11 cellular contexts compared by ENCODE assay signal in genomic region chr5:23506329-23507236, GRCh38. TPM values are rescaled to one million over a fixed set of nuclear protein-coding genes. Genes with fewer than 3 reads are reported as not detected.
A peak's percentile ranks its signal among the peaks of the same experiment; 100 is the strongest.
DNase-seq lines count a peak whose midpoint lies in the region; ATAC-seq, FAIRE-seq and TF ChIP-seq lines count a peak whose summit lies in the region.
"Had no signal": no experiment of that assay in that cellular context is flagged by ENCODE, and none has a peak within 500 bp of the region (broad histone marks: within the 10 kb centered on the region; RNA-seq: fewer than 3 reads in every experiment).

No MANE protein-coding gene starts in this region.

- H3K27me3 Mint-ChIP-seq in CD8-positive, alpha-beta T cell (ENCODE audit: low read depth): no peaks in the 10 kb centered on the region
- no peaks in the 10 kb centered on the region for H3K27me3 Mint-ChIP-seq in activated B cell treated with CpG ODN at 0.5 μM for 24 hours
- no peaks in the 10 kb centered on the region for H3K27me3 Mint-ChIP-seq in CD8-positive, alpha-beta memory T cell

- no peaks in the 10 kb centered on the region for H3K4me1 ChIP-seq in CD8-positive, alpha-beta T cell (ENCODE audit: insufficient read depth, low read length)
- peaks cover 13% of the 10 kb centered on the region; the same call in 1 of the 2 replicates for H3K4me1 ChIP-seq in HepG2 (ENCODE audit: insufficient read depth, low read length)
- no peaks in the 10 kb centered on the region for H3K4me1 ChIP-seq in CD8-positive, alpha-beta memory T cell (ENCODE audit: insufficient read depth, low read length)
- H3K4me1 ChIP-seq: stomach had no signal

- CTCF ChIA-PET in CD8-positive, alpha-beta T cell (lab: Charles Lee): no interaction called here
- CTCF ChIA-PET in activated B cell treated with CpG ODN at 0.5 μM for 24 hours (lab: Charles Lee): no interaction called here
- CTCF ChIA-PET in HepG2 (lab: Yijun Ruan, JAX; ENCODE audit: low intra/inter-chr PET ratio, low total read pairs): no interaction called here
- CTCF ChIA-PET in CD8-positive, alpha-beta memory T cell (lab: Charles Lee): no interaction called here

- no peak for TF ChIP-seq EP300 in HepG2 (IDR thresholded peaks at IDR 0.05; ENCODE audit: low read depth in 2 of 2, low read length in 2 of 2)
- TF ChIP-seq EP300 in HepG2 (CRISPR knock-in tag; IDR thresholded peaks at IDR 0.05; ENCODE audit: borderline replicate concordance): no peak

- no peak overlapping the region for H3K4me3 Mint-ChIP-seq in CD8-positive, alpha-beta T cell
- H3K4me3 Mint-ChIP-seq in activated B cell treated with CpG ODN at 0.5 μM for 24 hours: no peak overlapping the region
- H3K4me3 Mint-ChIP-seq in CD8-positive, alpha-beta memory T cell: peak overlapping the region in 1 of 7 donors; percentile 43

- in situ Hi-C loops in HepG2 (cut with HindIII; ENCODE audit: extremely low pct_ligation_motif_present, low pct_unique_long_range_greater_than_20kb): no loop called here

- H3K9ac ChIP-seq in HepG2 (ENCODE audit: insufficient read depth, low read depth, low read length): peak overlapping the region; percentile 26

- H3K4me1 Mint-ChIP-seq in CD8-positive, alpha-beta T cell (ENCODE audit: low read depth): no peaks in the 10 kb centered on the region
- no peaks in the 10 kb centered on the region for H3K4me1 Mint-ChIP-seq in activated B cell treated with CpG ODN at 0.5 μM for 24 hours
- no peaks in the 10 kb centered on the region for H3K4me1 Mint-ChIP-seq in CD8-positive, alpha-beta memory T cell

- no peak for DNase-seq in CD8-positive, alpha-beta T cell
- peak; percentile 69 for DNase-seq in NCI-H1105 (lab: John Stamatoyannopoulos, UW)
- no peak for DNase-seq in activated B cell treated with CpG ODN at 0.5 μM for 24 hours
- peak; percentile 56 for DNase-seq in HepG2 (ENCODE audit: low spot score)
- no peak for DNase-seq in CD8-positive, alpha-beta memory T cell
- DNase-seq: stomach had no signal

- BruUV-seq in HepG2 (replicated peaks; lab: Mats Ljungman, UMichigan): no TSS peak

- H3K9me3 Mint-ChIP-seq in CD8-positive, alpha-beta T cell: peaks cover 23% of the 10 kb centered on the region
- peaks cover 10% of the 10 kb centered on the region for H3K9me3 Mint-ChIP-seq in activated B cell treated with CpG ODN at 0.5 μM for 24 hours
- H3K9me3 Mint-ChIP-seq in CD8-positive, alpha-beta memory T cell: peaks cover 9 to 32% (median 18%) of the 10 kb centered on the region in 5 donors

- no peaks in the 10 kb centered on the region for H4K20me1 ChIP-seq in HepG2 (ENCODE audit: insufficient read depth, low read length)

- peak; percentile 79 for FAIRE-seq in HepG2 (lab: Jason Lieb, UNC)
- FAIRE-seq: islet of Langerhans had no signal

- no peak overlapping the region for H3K4me3 ChIP-seq in CD8-positive, alpha-beta T cell (ENCODE audit: low read depth, low read length)
- peak overlapping the region in 2 of 3 experiments; percentile 43 to 56; a peak in 5 of 6 replicates for H3K4me3 ChIP-seq in HepG2 (replicated peaks in 1 of 3; ENCODE audit: insufficient read depth in 1 of 3, low read depth in 2 of 3, low read length in 3 of 3)
- H3K4me3 ChIP-seq in CD8-positive, alpha-beta memory T cell (ENCODE audit: low read length): no peak overlapping the region

- TF ChIP-seq POLR2A in HepG2 (IDR thresholded peaks at IDR 0.05; ENCODE audit: insufficient read depth in 1 of 2, low read depth in 2 of 2, low read length in 2 of 2): no peak

- H3K79me2 ChIP-seq in HepG2 (ENCODE audit: insufficient read depth, low read length): no peaks in the 10 kb centered on the region

- ATAC-seq in CD8-positive, alpha-beta T cell: peak; percentile 52
- ATAC-seq in activated B cell treated with CpG ODN at 0.5 μM for 24 hours (ENCODE audit: low read depth) (peak; percentile 14), HepG2 (peak; percentile 88), HG02642 (IDR thresholded peaks at IDR 0.05; ENCODE audit: poor library complexity, unreplicated experiment) (no peak), GM21723 (IDR thresholded peaks at IDR 0.05; ENCODE audit: unreplicated experiment) (no peak), HG03439 (IDR thresholded peaks at IDR 0.05; ENCODE audit: unreplicated experiment) (no peak)

- TF ChIP-seq CTCF in CD8-positive, alpha-beta T cell (IDR thresholded peaks at IDR 0.05): no peak
- TF ChIP-seq CTCF in activated B cell treated with CpG ODN at 0.5 μM for 24 hours (IDR thresholded peaks at IDR 0.05) (no peak), HepG2 (CRISPR knock-in tag; IDR thresholded peaks at IDR 0.05) (peak; percentile 52)

- TF ChIP-seq RAD21 in HepG2 (CRISPR knock-in tag; IDR thresholded peaks at IDR 0.05): no peak

- H3K27ac Mint-ChIP-seq in CD8-positive, alpha-beta T cell: no peak overlapping the region
- no peak overlapping the region for H3K27ac Mint-ChIP-seq in activated B cell treated with CpG ODN at 0.5 μM for 24 hours
- H3K27ac Mint-ChIP-seq in CD8-positive, alpha-beta memory T cell: no peak overlapping the region

- H3K9me3 ChIP-seq in CD8-positive, alpha-beta T cell (ENCODE audit: low read length): no peaks in the 10 kb centered on the region
- H3K9me3 ChIP-seq in HepG2 (ENCODE audit: low read length): no peaks in the 10 kb centered on the region
- H3K9me3 ChIP-seq in CD8-positive, alpha-beta memory T cell (ENCODE audit: low read length): no peaks in the 10 kb centered on the region

- POLR2A ChIA-PET in CD8-positive, alpha-beta T cell (lab: Charles Lee): no interaction called here
- POLR2A ChIA-PET in activated B cell treated with CpG ODN at 0.5 μM for 24 hours (lab: Charles Lee): no interaction called here
- POLR2A ChIA-PET in HepG2 (lab: Yijun Ruan, JAX): no interaction called here
- POLR2A ChIA-PET in CD8-positive, alpha-beta memory T cell (lab: Charles Lee): no interaction called here

- no peaks in the 10 kb centered on the region for H3K36me3 Mint-ChIP-seq in CD8-positive, alpha-beta T cell
- no peaks in the 10 kb centered on the region for H3K36me3 Mint-ChIP-seq in activated B cell treated with CpG ODN at 0.5 μM for 24 hours (ENCODE audit: low read depth)
- H3K36me3 Mint-ChIP-seq in CD8-positive, alpha-beta memory T cell: peaks cover 0 to 2% (median 0%) of the 10 kb centered on the region in 3 donors

- intact Hi-C loops in CD8-positive, alpha-beta T cell (cut with DNase I, micrococcal nuclease): no loop called here
- intact Hi-C loops in activated B cell treated with CpG ODN at 0.5 μM for 24 hours (cut with micrococcal nuclease): no loop called here
- intact Hi-C loops in HepG2 (cut with micrococcal nuclease; ENCODE audit: unreplicated experiment): loop anchor here (1.0 kb wide), 2 partner anchors 154 to 297 kb away; no protein-coding TSS in a partner anchor

- H2AFZ ChIP-seq in HepG2 (ENCODE audit: low read length): peak overlapping the region; percentile 74

- H3K27me3 ChIP-seq in CD8-positive, alpha-beta T cell (ENCODE audit: insufficient read depth, low read length): no peaks in the 10 kb centered on the region
- H3K27me3 ChIP-seq in HepG2 (ENCODE audit: control insufficient read depth in 1 of 2, insufficient read depth in 2 of 2, low read length in 2 of 2): no peaks in the 10 kb centered on the region; a peak in 1 of 5 replicates
- no peaks in the 10 kb centered on the region for H3K27me3 ChIP-seq in CD8-positive, alpha-beta memory T cell (ENCODE audit: insufficient read depth, low read length, poor library complexity, severe bottlenecking)
- H3K27me3 ChIP-seq: stomach had no signal

- no peaks in the 10 kb centered on the region for H3K36me3 ChIP-seq in CD8-positive, alpha-beta T cell (ENCODE audit: insufficient read depth, low read length)
- no peaks in the 10 kb centered on the region for H3K36me3 ChIP-seq in HepG2 (replicated peaks in 1 of 2; ENCODE audit: control insufficient read depth in 1 of 2, insufficient read depth in 2 of 2, low read length in 2 of 2)
- no peaks in the 10 kb centered on the region for H3K36me3 ChIP-seq in CD8-positive, alpha-beta memory T cell (ENCODE audit: insufficient read depth, low read length)
- H3K36me3 ChIP-seq: stomach had no signal

- WGBS in HepG2 (ENCODE audit: low lambda C conversion rate): 9% methylated on average over 13 of the region's 23 CpGs

- H3K27ac ChIP-seq in CD8-positive, alpha-beta T cell (ENCODE audit: low read depth, low read length): no peak overlapping the region
- H3K27ac ChIP-seq in HepG2 (ENCODE audit: extremely low read length, insufficient read depth, low read length): no peak overlapping the region
- no peak overlapping the region for H3K27ac ChIP-seq in CD8-positive, alpha-beta memory T cell (ENCODE audit: low read depth, low read length)
- H3K27ac ChIP-seq: stomach had no signal

- peak overlapping the region; percentile 69 for H3K4me2 ChIP-seq in HepG2 (ENCODE audit: low read depth, low read length)

TF ChIP-seq in HepG2, 621 proteins besides CTCF, POLR2A, EP300 and RAD21 (continues in another document):
- TF ChIP-seq BRD4 (CRISPR knock-in tag; IDR thresholded peaks at IDR 0.05) (no peak), ZNF709 (CRISPR knock-in tag; IDR thresholded peaks at IDR 0.05) (0 out of 2 replicates have a peak, but pooled peaks have one; percentile 25), ZSCAN12 (CRISPR knock-in tag; IDR thresholded peaks at IDR 0.05) (no peak)

RNA-seq across cellular contexts. Expression of gene PRDM9, which starts 0.8 kb away (rescaled TPM):
- total RNA-seq in CD8-positive, alpha-beta T cell: not detected
- not detected in 2 replicates for total RNA-seq in activated B cell treated with CpG ODN at 0.5 μM for 24 hours
- not detected in 2 replicates for total RNA-seq in HepG2 (2016; rRNA removed; fragmentation: Illumina TruSeq; extraction: Trizol)
- not detected in 2 replicates for total RNA-seq in HepG2 (2016; cell fraction: cytosol; rRNA removed; fragmentation: Illumina TruSeq; extraction: Trizol; ENCODE audit: low read depth)
- total RNA-seq in HepG2 (2016; cell fraction: insoluble cytoplasmic fraction; rRNA removed; fragmentation: Illumina TruSeq; extraction: Trizol): not detected in 2 replicates
- not detected in 2 replicates for total RNA-seq in HepG2 (2016; cell fraction: membrane; rRNA removed; fragmentation: Illumina TruSeq; extraction: Trizol)
- total RNA-seq in HepG2 (2016; cell fraction: nucleus; rRNA removed; fragmentation: Illumina TruSeq; extraction: Trizol): not detected in 2 replicates
- polyA plus RNA-seq in HepG2 (2011; rRNA removed): not detected in 2 replicates
- not detected in 2 replicates for polyA plus RNA-seq in HepG2 (2011; cell fraction: cytosol; rRNA removed)
- not detected in 2 replicates for polyA plus RNA-seq in HepG2 (2011; cell fraction: nucleus; rRNA removed)
- polyA plus RNA-seq in HepG2 (2012): not detected in 2 replicates
- not detected in 2 replicates for polyA plus RNA-seq in HepG2 (2016; cell fraction: cytosol; fragmentation: Illumina TruSeq; extraction: Trizol; ENCODE audit: low read depth)
- not detected in 2 replicates for polyA plus RNA-seq in HepG2 (2016; cell fraction: insoluble cytoplasmic fraction; fragmentation: Illumina TruSeq; extraction: Trizol; ENCODE audit: low read depth)
- polyA plus RNA-seq in HepG2 (2016; cell fraction: membrane; fragmentation: Illumina TruSeq; extraction: Trizol; ENCODE audit: low read depth): not detected in 2 replicates
- not detected in 2 replicates for polyA plus RNA-seq in HepG2 (2016; cell fraction: nucleus; fragmentation: Illumina TruSeq; extraction: Trizol; ENCODE audit: insufficient read depth, low read depth)
- polyA minus RNA-seq in HepG2 (2011; rRNA and poly(A)+ RNA removed; ENCODE audit: low replicate concordance): not detected in 2 replicates
- not detected in 2 replicates for polyA minus RNA-seq in HepG2 (2011; cell fraction: cytosol; rRNA and poly(A)+ RNA removed)
- not detected in 2 replicates for polyA minus RNA-seq in HepG2 (2011; cell fraction: nucleus; rRNA and poly(A)+ RNA removed)
- not detected for total RNA-seq in CD8-positive, alpha-beta memory T cell
- polyA plus RNA-seq in CD8-positive, alpha-beta memory T cell: not detected
- total RNA-seq: G401, stomach had no signal
- polyA plus RNA-seq: stomach had no signal

Comparison
In these comparisons a context has a peak if more than half of its experiments do, and no peak if none do; other contexts are left out.
1. ATAC-seq: peak in CD8-positive, alpha-beta T cell (single experiment), activated B cell treated with CpG ODN at 0.5 μM for 24 hours (single experiment) and HepG2 (single experiment); none in HG02642 (single experiment), GM21723 (single experiment) and HG03439 (single experiment).
2. DNase-seq: peak in NCI-H1105 (single experiment) and HepG2 (single experiment); none in CD8-positive, alpha-beta T cell (0 of 7), activated B cell treated with CpG ODN at 0.5 μM for 24 hours (single experiment) and CD8-positive, alpha-beta memory T cell (0 of 5).
3. H3K4me3 ChIP-seq: peak in HepG2 (2 of 3); none in CD8-positive, alpha-beta T cell (single experiment) and CD8-positive, alpha-beta memory T cell (single experiment).